ENCODE assay signal across 23 cellular contexts in the genomic region with DNA sequence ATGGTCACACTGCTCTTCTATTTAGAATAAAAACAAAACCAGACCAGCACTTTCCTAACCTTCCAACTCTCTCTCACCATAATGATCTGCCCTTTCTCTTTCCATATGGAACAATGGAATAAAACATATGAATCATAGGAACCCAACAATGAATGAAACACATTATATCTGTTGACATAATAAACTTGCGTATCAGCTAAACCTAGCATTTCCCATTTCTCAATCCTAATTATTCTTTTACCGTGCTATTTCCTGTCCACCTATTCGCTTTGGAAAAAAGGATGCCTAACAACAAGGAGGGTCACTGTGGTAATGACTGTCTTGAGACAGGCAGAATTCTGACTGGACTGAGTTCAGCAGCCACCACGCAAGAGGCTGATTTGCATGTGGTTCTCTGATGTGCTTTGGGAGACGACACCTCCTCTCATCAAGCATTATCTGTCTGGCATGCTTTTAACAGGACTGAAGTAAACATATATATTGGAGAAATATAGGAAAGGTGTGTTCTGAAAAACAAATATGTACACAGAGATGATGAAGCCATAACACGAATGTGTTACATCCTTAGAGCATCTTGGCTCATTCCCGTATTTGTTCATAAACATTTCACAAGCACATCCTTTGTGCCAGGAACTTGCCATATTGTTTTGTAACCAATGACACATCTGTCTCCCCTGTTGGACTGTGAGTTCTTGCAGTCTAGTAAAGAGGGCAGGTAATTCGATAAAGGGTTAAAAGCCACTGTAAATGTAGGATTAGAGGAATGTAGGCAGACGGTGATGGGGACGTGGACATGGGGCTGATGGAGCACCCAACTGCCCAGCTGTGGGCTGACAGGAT.
A peak's percentile ranks its signal among the peaks of the same experiment; 100 is the strongest.
DNase-seq lines count a peak whose midpoint lies in the region; ATAC-seq, FAIRE-seq and TF ChIP-seq lines count a peak whose summit lies in the region.
"Had no signal": no experiment of that assay in that cellular context is flagged by ENCODE, and none has a peak within 500 bp of the region (broad histone marks: within the 10 kb centered on the region; RNA-seq: fewer than 3 reads in every experiment).

No MANE protein-coding gene starts in this region.

- no peaks in the 10 kb centered on the region for H3K9me3 ChIP-seq in lower lobe of right lung
- H3K9me3 ChIP-seq: HAP-1, heart right ventricle, stomach had no signal

- peaks cover 13% of the 10 kb centered on the region for H3K36me3 ChIP-seq in lower lobe of right lung
- H3K36me3 ChIP-seq: HAP-1, stomach had no signal

- DNase-seq in COLO668 (lab: John Stamatoyannopoulos, UW; ENCODE audit: unreplicated experiment) (peak; percentile 15), LNCaP clone FGC (ENCODE audit: low read depth) (peak; percentile 91), dermis microvascular lymphatic vessel endothelial cell (ENCODE audit: low read depth in 2 of 2) (peak; percentile 93 to 95), lower lobe of right lung (no peak), HTR-8/SVneo (ENCODE audit: insufficient read length, low spot score) (no peak), activated gamma-delta T cell (lab: John Stamatoyannopoulos, UW) (no peak)
- no peak for DNase-seq in effector CD8-positive, alpha-beta T cell (lab: John Stamatoyannopoulos, UW)
- DNase-seq: activated CD4-positive, alpha-beta T cell treated with anti-CD3 and anti-CD28 coated beads, Interleukin-2, amount 50 U/mL, for 4 hours; activated gamma-delta T cell treated with Interleukin-2 at 50 U/mL for 16 hours; amniotic stem cell; caudate nucleus; CD8-positive, alpha-beta T cell; DMS79 treated with DMSO at 0.1 percent for 48 hours; heart right ventricle; NCI-H1105 treated with DMSO at 0.1 percent for 48 hours; NCI-H2107; NCI-H524; OCI-M1; SIG-M5; stomach; T-cell had no signal

- no peak for ATAC-seq in lower lobe of right lung
- no peak for ATAC-seq in GM21737 (IDR thresholded peaks at IDR 0.05; ENCODE audit: unreplicated experiment)
- ATAC-seq: CD8-positive, alpha-beta T cell had no signal

- H3K27ac ChIP-seq in lower lobe of right lung = peak overlapping the region; percentile 33
- H3K27ac ChIP-seq: stomach had no signal

- no peaks in the 10 kb centered on the region for H3K4me1 ChIP-seq in lower lobe of right lung
- H3K4me1 ChIP-seq: HAP-1, stomach had no signal

- H3K4me3 ChIP-seq in LNCaP clone FGC (ENCODE audit: low read depth, low read length) (no peak overlapping the region), lower lobe of right lung (no peak overlapping the region)
- H3K4me3 ChIP-seq: HAP-1, heart right ventricle, stomach had no signal

- H3K27me3 ChIP-seq in lower lobe of right lung (ENCODE audit: low read depth) = no peaks in the 10 kb centered on the region
- H3K27me3 ChIP-seq: heart right ventricle, stomach had no signal

- no peak for TF ChIP-seq CTCF in LNCaP clone FGC (IDR thresholded peaks at IDR 0.05; ENCODE audit: control insufficient read depth, extremely low read depth, insufficient read depth)
- TF ChIP-seq CTCF in lower lobe of right lung (IDR thresholded peaks at IDR 0.05) = no peak

- intact Hi-C loops in lower lobe of right lung (cut with DNase I) = no loop called here

- no peak for FAIRE-seq in HTR-8/SVneo (lab: Jason Lieb, UNC)

Comparison
In these comparisons a context has a peak if more than half of its experiments do, and no peak if none do; other contexts are left out.
1. DNase-seq: peak in COLO668 (single experiment), LNCaP clone FGC (single experiment) and dermis microvascular lymphatic vessel endothelial cell (2 of 2); none in lower lobe of right lung (single experiment), effector CD8-positive, alpha-beta T cell (single experiment), HTR-8/SVneo (single experiment) and activated gamma-delta T cell (single experiment).